ENCODE assay signal across 13 cellular contexts in genomic region chr4:108850407-108850709, GRCh38.
DNase-seq lines count a peak whose midpoint lies in the region; ATAC-seq, FAIRE-seq and TF ChIP-seq lines count a peak whose summit lies in the region.
"Had no signal": no experiment of that assay in that cellular context is flagged by ENCODE, and none has a peak within 500 bp of the region (broad histone marks: within the 10 kb centered on the region; RNA-seq: fewer than 3 reads in every experiment).

No MANE protein-coding gene starts in this region.

- H3K4me1 ChIP-seq in GM12878 (ENCODE audit: control insufficient read depth, insufficient read depth, low read length), result peaks cover 4% of the 10 kb centered on the region; the same call in 1 of the 2 replicates
- H3K4me1 ChIP-seq in adrenal gland (replicated peaks in 1 of 2), result no peaks in the 10 kb centered on the region
- H3K4me1 ChIP-seq in naive thymus-derived CD4-positive, alpha-beta T cell (ENCODE audit: control insufficient read depth in 2 of 2, insufficient read depth in 2 of 2, low read length in 2 of 2), result peaks cover 0 to 13% of the 10 kb centered on the region in 2 donors
- H3K4me1 ChIP-seq: ascending aorta had no signal

- TF ChIP-seq EP300 in GM12878 (IDR thresholded peaks at IDR 0.05; ENCODE audit: borderline replicate concordance in 1 of 2, control insufficient read depth in 1 of 2, low read depth in 2 of 2, low read length in 2 of 2), result no peak

- no peak overlapping the region for H2AFZ ChIP-seq in GM12878 (ENCODE audit: control insufficient read depth, low read depth, low read length)

- peak overlapping the region in 4 of 9 donors; percentile 9 to 43 (median 28) for H3K27ac Mint-ChIP-seq in naive thymus-derived CD4-positive, alpha-beta T cell

- BruUV-seq in GM12878 (replicated peaks; lab: Mats Ljungman, UMichigan), result no TSS peak

- H3K4me3 ChIP-seq in GM12878 (no peak overlapping the region), adrenal gland (no peak overlapping the region)
- no peak overlapping the region for H3K4me3 ChIP-seq in naive thymus-derived CD4-positive, alpha-beta T cell (ENCODE audit: low read length)
- H3K4me3 ChIP-seq: ascending aorta had no signal

- FAIRE-seq in GM12878 (lab: Jason Lieb, UNC), result no peak

- H3K9me3 ChIP-seq in GM12878 (replicated peaks; ENCODE audit: control insufficient read depth, insufficient read depth, low read length), result no peaks in the 10 kb centered on the region
- H3K9me3 ChIP-seq in adrenal gland (replicated peaks in 1 of 3), result no peaks in the 10 kb centered on the region
- H3K9me3 ChIP-seq in naive thymus-derived CD4-positive, alpha-beta T cell (ENCODE audit: control insufficient read depth in 2 of 3, low read length in 3 of 3), result no peaks in the 10 kb centered on the region
- H3K9me3 ChIP-seq: ascending aorta had no signal

- peaks cover 0 to 5% (median 4%) of the 10 kb centered on the region in 5 donors for H3K27me3 Mint-ChIP-seq in naive thymus-derived CD4-positive, alpha-beta T cell

- DNase-seq in HT1080 (ENCODE audit: low read depth) (peak; percentile 9), GM12878 (ENCODE audit: low read depth, low spot score) (no peak), adrenal gland (no peak)
- DNase-seq in naive thymus-derived CD4-positive, alpha-beta T cell, result no peak
- no peak for DNase-seq in stimulated activated CD4-positive, alpha-beta T cell treated with anti-CD3 and anti-CD28 coated beads, Interleukin-12 subunit alpha, Interleukin-12 subunit beta, amount 100 ng/mL, for 4 hours
- DNase-seq: activated CD8-positive, alpha-beta memory T cell treated with anti-CD3 and anti-CD28 coated beads, Interleukin-2, amount 50 U/mL, for 4 hours; islet precursor cell; NCI-H1105; SHP77 had no signal

- no peaks in the 10 kb centered on the region for H3K27me3 ChIP-seq in GM12878 (replicated peaks in 1 of 2; ENCODE audit: control insufficient read depth in 2 of 2, insufficient read depth in 2 of 2, low read length in 1 of 2)
- no peaks in the 10 kb centered on the region for H3K27me3 ChIP-seq in adrenal gland
- H3K27me3 ChIP-seq in naive thymus-derived CD4-positive, alpha-beta T cell (ENCODE audit: control insufficient read depth in 2 of 2, insufficient read depth in 2 of 2, low read length in 2 of 2), result no peaks in the 10 kb centered on the region
- H3K27me3 ChIP-seq: ascending aorta had no signal

- peaks cover 2 to 41% (median 27%) of the 10 kb centered on the region in 7 donors for H3K4me1 Mint-ChIP-seq in naive thymus-derived CD4-positive, alpha-beta T cell

- 0% methylated on average over 1 of the region's 1 CpG for WGBS in GM12878 (ENCODE audit: insufficient coverage, insufficient replicate concordance, low lambda C conversion rate, missing lambda C conversion rate)
- 87 to 96% (median 89%) methylated on average over 1 of the region's 1 CpG for WGBS in adrenal gland, 4 donors

- H3K27ac ChIP-seq in GM12878 (ENCODE audit: control insufficient read depth, insufficient read depth), result no peak overlapping the region
- H3K27ac ChIP-seq in adrenal gland, result no peak overlapping the region
- H3K27ac ChIP-seq in naive thymus-derived CD4-positive, alpha-beta T cell (ENCODE audit: low read depth, low read length), result no peak overlapping the region
- H3K27ac ChIP-seq: ascending aorta had no signal

- TF ChIP-seq POLR2A in GM12878 (IDR thresholded peaks at IDR 0.05; ENCODE audit: low read depth, low read length) (no peak), adrenal gland (IDR thresholded peaks at IDR 0.05) (no peak)

- POLR2A ChIA-PET in GM12878 (lab: Charles Lee), result no interaction called here
- POLR2A ChIA-PET in naive thymus-derived CD4-positive, alpha-beta T cell (lab: Charles Lee), result no interaction called here

- TF ChIP-seq CTCF in GM12878 (IDR thresholded peaks at IDR 0.05 in 2 of 3, conservative IDR thresholded peaks at IDR 0.05 in 1 of 3; ENCODE audit: control insufficient read depth in 2 of 3, extremely low read depth in 1 of 3, insufficient read depth in 1 of 3, low read depth in 3 of 3, low read length in 3 of 3) (no peak), adrenal gland (IDR thresholded peaks at IDR 0.05) (no peak)

- TF ChIP-seq RAD21 in GM12878 (IDR thresholded peaks at IDR 0.05; ENCODE audit: insufficient read depth, low read depth, low read length), result no peak

- SMC1A ChIA-PET in GM12878 (lab: Charles Lee; ENCODE audit: uncharacterized antibody, unreplicated experiment), result no interaction called here

- no peak overlapping the region for H3K4me2 ChIP-seq in GM12878 (ENCODE audit: control insufficient read depth, insufficient read depth)

- H3K9me3 Mint-ChIP-seq in naive thymus-derived CD4-positive, alpha-beta T cell, result peaks cover 0 to 4% (median 0%) of the 10 kb centered on the region in 11 donors

- H4K20me1 ChIP-seq in GM12878 (ENCODE audit: control insufficient read depth, insufficient read depth), result no peaks in the 10 kb centered on the region

- H3K9ac ChIP-seq in GM12878 (ENCODE audit: control insufficient read depth, insufficient read depth, low read length), result no peak overlapping the region

- H3K79me2 ChIP-seq in GM12878 (ENCODE audit: control insufficient read depth, insufficient read depth, low read length), result no peaks in the 10 kb centered on the region

- ATAC-seq in GM18498 (IDR thresholded peaks at IDR 0.05; ENCODE audit: unreplicated experiment), result peak; percentile 62
- peak; percentile 63 for ATAC-seq in GM21737 (IDR thresholded peaks at IDR 0.05; ENCODE audit: unreplicated experiment)
- peak; percentile 34 for ATAC-seq in GM12878
- no peak for ATAC-seq in HG02571 (IDR thresholded peaks at IDR 0.05; ENCODE audit: unreplicated experiment)
- no peak for ATAC-seq in naive thymus-derived CD4-positive, alpha-beta T cell

- H3K36me3 ChIP-seq in GM12878 (ENCODE audit: control insufficient read depth in 2 of 2, insufficient read depth in 2 of 2, low read length in 1 of 2) (no peaks in the 10 kb centered on the region), adrenal gland (replicated peaks in 1 of 2) (no peaks in the 10 kb centered on the region)
- no peaks in the 10 kb centered on the region for H3K36me3 ChIP-seq in naive thymus-derived CD4-positive, alpha-beta T cell (ENCODE audit: control insufficient read depth in 2 of 3, insufficient read depth in 3 of 3, low read length in 3 of 3)
- H3K36me3 ChIP-seq: ascending aorta had no signal

- intact Hi-C loops in GM12878 (cut with micrococcal nuclease; ENCODE audit: unreplicated experiment), result no loop called here
- intact Hi-C loops in adrenal gland (cut with DNase I), result no loop called here
- intact Hi-C loops in naive thymus-derived CD4-positive, alpha-beta T cell (cut with micrococcal nuclease), result loop anchor here in 1 of 2 donors (5.0 kb wide), 2 partner anchors 52 to 122 kb away; no protein-coding TSS in a partner anchor

- H3K4me3 Mint-ChIP-seq in naive thymus-derived CD4-positive, alpha-beta T cell, result peak overlapping the region in 5 of 10 donors; percentile 20 to 54 (median 46)

- RAD21 ChIA-PET in GM12878 (lab: Charles Lee; ENCODE audit: unreplicated experiment), result no interaction called here

- in situ Hi-C loops in GM12878 (cut with MboI), result no loop called here

- CTCF ChIA-PET in GM12878 (lab: Yijun Ruan, JAX), result no interaction called here
- CTCF ChIA-PET in naive thymus-derived CD4-positive, alpha-beta T cell (lab: Charles Lee), result no interaction called here

- H3K36me3 Mint-ChIP-seq in naive thymus-derived CD4-positive, alpha-beta T cell, result peaks cover 0 to 19% (median 0%) of the 10 kb centered on the region in 5 donors

TF ChIP-seq in GM12878, 131 proteins besides CTCF, POLR2A, EP300 and RAD21 (continues in another document):
- TF ChIP-seq TCF12 (IDR thresholded peaks at IDR 0.05; ENCODE audit: low read depth, low read length) (no peak), TAF1 (IDR thresholded peaks at IDR 0.05; ENCODE audit: borderline replicate concordance, low read depth, low read length) (no peak), EZH2 (IDR thresholded peaks at IDR 0.05; ENCODE audit: borderline replicate concordance, control insufficient read depth, low read depth, low read length) (no peak), CREM (IDR thresholded peaks at IDR 0.05; ENCODE audit: low read depth) (no peak), NFIC (IDR thresholded peaks at IDR 0.05; ENCODE audit: low read depth, low read length) (no peak), PML (IDR thresholded peaks at IDR 0.05; ENCODE audit: low read length) (no peak), ZZZ3 (IDR thresholded peaks at IDR 0.05; ENCODE audit: control insufficient read depth, insufficient read length, low read depth) (no peak)
- TF ChIP-seq, protein P1, sequence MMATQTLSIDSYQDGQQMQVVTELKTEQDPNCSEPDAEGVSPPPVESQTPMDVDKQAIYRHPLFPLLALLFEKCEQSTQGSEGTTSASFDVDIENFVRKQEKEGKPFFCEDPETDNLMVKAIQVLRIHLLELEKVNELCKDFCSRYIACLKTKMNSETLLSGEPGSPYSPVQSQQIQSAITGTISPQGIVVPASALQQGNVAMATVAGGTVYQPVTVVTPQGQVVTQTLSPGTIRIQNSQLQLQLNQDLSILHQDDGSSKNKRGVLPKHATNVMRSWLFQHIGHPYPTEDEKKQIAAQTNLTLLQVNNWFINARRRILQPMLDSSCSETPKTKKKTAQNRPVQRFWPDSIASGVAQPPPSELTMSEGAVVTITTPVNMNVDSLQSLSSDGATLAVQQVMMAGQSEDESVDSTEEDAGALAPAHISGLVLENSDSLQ (IDR thresholded peaks at IDR 0.05), result no peak
- TF ChIP-seq, protein P2, sequence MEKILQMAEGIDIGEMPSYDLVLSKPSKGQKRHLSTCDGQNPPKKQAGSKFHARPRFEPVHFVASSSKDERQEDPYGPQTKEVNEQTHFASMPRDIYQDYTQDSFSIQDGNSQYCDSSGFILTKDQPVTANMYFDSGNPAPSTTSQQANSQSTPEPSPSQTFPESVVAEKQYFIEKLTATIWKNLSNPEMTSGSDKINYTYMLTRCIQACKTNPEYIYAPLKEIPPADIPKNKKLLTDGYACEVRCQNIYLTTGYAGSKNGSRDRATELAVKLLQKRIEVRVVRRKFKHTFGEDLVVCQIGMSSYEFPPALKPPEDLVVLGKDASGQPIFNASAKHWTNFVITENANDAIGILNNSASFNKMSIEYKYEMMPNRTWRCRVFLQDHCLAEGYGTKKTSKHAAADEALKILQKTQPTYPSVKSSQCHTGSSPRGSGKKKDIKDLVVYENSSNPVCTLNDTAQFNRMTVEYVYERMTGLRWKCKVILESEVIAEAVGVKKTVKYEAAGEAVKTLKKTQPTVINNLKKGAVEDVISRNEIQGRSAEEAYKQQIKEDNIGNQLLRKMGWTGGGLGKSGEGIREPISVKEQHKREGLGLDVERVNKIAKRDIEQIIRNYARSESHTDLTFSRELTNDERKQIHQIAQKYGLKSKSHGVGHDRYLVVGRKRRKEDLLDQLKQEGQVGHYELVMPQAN (conservative IDR thresholded peaks at IDR 0.05), result no peak

Comparison
In these comparisons a context has a peak if more than half of its experiments do, and no peak if none do; other contexts are left out.
1. ATAC-seq: peak in GM18498 (single experiment), GM21737 (single experiment) and GM12878 (single experiment); none in HG02571 (single experiment) and naive thymus-derived CD4-positive, alpha-beta T cell (single experiment).